Comparison of ENCODE assay signal across 12 cellular contexts in the genomic region with DNA sequence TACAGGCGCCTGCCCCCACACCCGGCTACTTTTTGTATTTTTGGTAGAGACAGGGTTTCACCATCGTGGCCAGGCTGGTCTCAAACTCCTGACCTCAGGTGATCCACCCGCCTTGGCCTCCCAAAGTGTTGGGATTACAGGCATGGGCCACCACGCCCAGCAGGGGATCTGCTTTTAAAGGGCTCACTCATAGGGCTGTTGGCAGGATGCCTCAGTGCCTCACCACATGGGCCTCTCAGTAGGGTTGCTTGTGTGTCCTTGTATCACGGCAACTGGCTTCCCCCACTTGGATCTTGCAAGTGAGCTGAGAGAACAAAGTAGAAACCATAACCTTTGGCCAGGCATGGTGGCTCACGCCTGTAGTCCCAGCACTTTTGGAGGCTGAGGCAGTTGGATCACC. TPM values are rescaled to one million over a fixed set of nuclear protein-coding genes. Genes with fewer than 3 reads are reported as not detected.
"Had no signal": no experiment of that assay in that cellular context is flagged by ENCODE, and none has a peak within 500 bp of the region (broad histone marks: within the 10 kb centered on the region; RNA-seq: fewer than 3 reads in every experiment).

No MANE protein-coding gene starts in this region.

RNA-seq across cellular contexts. Expression of a gene that starts 15.5 kb away (rescaled TPM):
- total RNA-seq: activated CD4-positive, alpha-beta T cell treated with anti-CD3 and anti-CD28 coated beads, Interleukin-2, amount 10 ng/mL, durations not matched to agents 24 days and 14 days; cerebellum; dorsolateral prefrontal cortex; esophagus mucosa; gastroesophageal sphincter; kidney; liver; neural crest cell; osteocyte; temporal lobe; upper lobe of left lung; WTC11 had no signal
